ENCODE assay signal across 11 cellular contexts in the genomic region with DNA sequence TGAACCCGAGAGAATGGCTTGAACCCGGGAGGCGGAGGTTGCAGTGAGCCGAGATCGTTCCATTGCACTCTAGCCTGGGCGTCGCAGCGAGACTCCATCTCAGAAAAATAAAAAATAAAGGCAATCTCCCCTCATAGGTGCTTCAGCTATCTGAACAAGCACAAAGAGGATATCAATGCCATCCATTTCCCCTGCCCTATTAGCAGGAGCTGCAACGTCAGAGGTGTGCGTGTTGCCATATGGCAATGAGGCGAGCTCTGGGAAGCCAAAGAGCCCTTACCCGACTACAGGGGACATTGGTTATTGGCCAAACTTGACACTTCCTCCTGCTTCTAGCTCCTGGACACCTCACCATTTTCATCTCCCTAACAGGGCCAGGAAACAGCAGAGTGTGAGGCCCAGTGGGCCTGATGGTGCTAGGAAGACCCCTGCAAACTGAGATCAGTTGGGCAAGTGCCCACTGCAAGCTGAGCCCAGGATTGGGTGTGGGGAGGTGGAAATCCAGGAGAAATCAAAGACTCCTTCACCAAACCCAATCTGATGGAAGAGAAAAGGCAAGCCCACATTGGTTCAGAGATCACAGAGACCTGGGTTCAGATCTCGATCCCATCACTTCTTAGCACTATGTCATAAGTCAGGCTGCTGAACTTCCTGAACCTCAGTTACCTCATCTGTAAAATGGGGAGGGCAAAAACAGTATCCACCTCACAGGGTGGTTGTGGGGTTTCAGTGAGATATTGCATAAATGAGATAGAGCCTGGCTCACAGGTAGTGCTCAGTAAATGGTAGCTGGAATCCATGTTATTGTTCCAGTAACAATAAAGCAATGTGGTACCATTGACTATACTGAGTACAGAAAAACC.
"Had no signal": no experiment of that assay in that cellular context is flagged by ENCODE, and none has a peak within 500 bp of the region (broad histone marks: within the 10 kb centered on the region; RNA-seq: fewer than 3 reads in every experiment).

No MANE protein-coding gene starts in this region.

- DNase-seq: NCI-H226, NCI-H446 treated with DMSO at 0.1 percent for 48 hours had no signal

- H3K4me1 ChIP-seq: adrenal gland, SJCRH30 had no signal

- H3K27ac ChIP-seq: adrenal gland, SJCRH30, SK-N-MC had no signal

- H3K4me3 ChIP-seq: adrenal gland, SJCRH30, SK-N-MC had no signal

- H3K9me3 ChIP-seq: adrenal gland, SJCRH30 had no signal

- ATAC-seq: activated CD4-positive, alpha-beta T cell treated with anti-CD3 and anti-CD28 coated beads for 36 hours; activated CD4-positive, CD25-positive, alpha-beta regulatory T cell treated with anti-CD3 and anti-CD28 coated beads, Interleukin-2, amount 50 U/mL, for 24 hours; activated CD8-positive, alpha-beta T cell treated with anti-CD3 and anti-CD28 coated beads, Interleukin-2, amount 10 ng/mL, durations not matched to agents 7 days and 5 days; activated naive CD4-positive, alpha-beta T cell treated with anti-CD3 and anti-CD28 coated beads, Interleukin-2, amount 50 U/mL, for 72 hours; activated T-cell treated with anti-CD3 and anti-CD28 coated beads, Interleukin-2, amount 50 U/mL, for 4 hours; WTC11 had no signal

- H3K36me3 ChIP-seq: adrenal gland, SJCRH30 had no signal

- H3K27me3 ChIP-seq: SJCRH30 had no signal
